Comparison of ENCODE assay signal across 17 cellular contexts in genomic region chr12:53173085-53173715, GRCh38. TPM values are rescaled to one million over a fixed set of nuclear protein-coding genes. Genes with fewer than 3 reads are reported as not detected.
A peak's percentile ranks its signal among the peaks of the same experiment; 100 is the strongest.
DNase-seq lines count a peak whose midpoint lies in the region; ATAC-seq, FAIRE-seq and TF ChIP-seq lines count a peak whose summit lies in the region.
"Had no signal": no experiment of that assay in that cellular context is flagged by ENCODE, and none has a peak within 500 bp of the region (broad histone marks: within the 10 kb centered on the region; RNA-seq: fewer than 3 reads in every experiment).

No MANE protein-coding gene starts in this region.

- H3K56ac ChIP-seq in IMR-90 (ENCODE audit: extremely low read depth, insufficient read depth, low read length), result no peak overlapping the region

- H3K4me1 ChIP-seq in IMR-90 (ENCODE audit: control insufficient read depth, insufficient read depth, low read length) (peaks cover 19% of the 10 kb centered on the region), K562 (replicated peaks in 1 of 2; ENCODE audit: control insufficient read depth in 2 of 2, insufficient read depth in 2 of 2, low read length in 2 of 2) (peaks cover 13 to 22% of the 10 kb centered on the region in 2 experiments), ovary (ENCODE audit: insufficient read depth) (peaks cover 3% of the 10 kb centered on the region)

- H3K4me3 Mint-ChIP-seq in activated naive CD4-positive, alpha-beta T cell treated with anti-CD3 and anti-CD28 coated beads for 36 hours, result no peak overlapping the region
- H3K4me3 Mint-ChIP-seq: WTC11 had no signal

- peak overlapping the region; percentile 80 for H3K4ac ChIP-seq in IMR-90 (ENCODE audit: low read depth, low read length)

- H3K27ac Mint-ChIP-seq in activated naive CD4-positive, alpha-beta T cell treated with anti-CD3 and anti-CD28 coated beads for 36 hours, result no peak overlapping the region
- H3K27ac Mint-ChIP-seq: WTC11 had no signal

- 0 out of 2 replicates have a peak overlapping the region, but pooled peaks have one; percentile 65 for H2BK20ac ChIP-seq in IMR-90 (ENCODE audit: low read depth, low read length)

- H3K4me3 ChIP-seq in IMR-90 (ENCODE audit: insufficient read depth, low read depth, low read length) (no peak overlapping the region), K562 (no peak overlapping the region), ovary (no peak overlapping the region)
- H3K4me3 ChIP-seq: heart left ventricle, right lobe of liver, suprapubic skin had no signal

- peak overlapping the region; percentile 11 for H2BK120ac ChIP-seq in IMR-90 (ENCODE audit: low read depth, low read length)

- H3K27me3 ChIP-seq in IMR-90 (ENCODE audit: control insufficient read depth, insufficient read depth, low read length), result no peaks in the 10 kb centered on the region
- no peaks in the 10 kb centered on the region for H3K27me3 ChIP-seq in K562 (ENCODE audit: control insufficient read depth in 2 of 2, insufficient read depth in 2 of 2, low read length in 2 of 2)
- no peaks in the 10 kb centered on the region for H3K27me3 ChIP-seq in ovary
- H3K27me3 ChIP-seq: heart left ventricle, right lobe of liver, suprapubic skin had no signal

- peak overlapping the region; percentile 9 for H3K9ac ChIP-seq in IMR-90 (ENCODE audit: low read depth, low read length)
- peak overlapping the region in 1 of 2 experiments; percentile 81; a peak in 2 of 4 replicates for H3K9ac ChIP-seq in K562 (ENCODE audit: insufficient read depth in 1 of 2, low read depth in 2 of 2, low read length in 2 of 2)

- TF ChIP-seq POLR2A in IMR-90 (IDR thresholded peaks at IDR 0.05; ENCODE audit: low read depth, low read length), result no peak
- no peak for TF ChIP-seq POLR2A in K562 (conservative IDR thresholded peaks at IDR 0.05)
- TF ChIP-seq POLR2A in ovary (IDR thresholded peaks at IDR 0.05), result no peak

- H3K23ac ChIP-seq in IMR-90 (ENCODE audit: low read depth, low read length), result peak overlapping the region; percentile 72

- peak overlapping the region; percentile 94 for H4K5ac ChIP-seq in IMR-90 (ENCODE audit: low read depth, low read length)

- H3K9me1 ChIP-seq in IMR-90 (ENCODE audit: insufficient read depth, low read length) (peaks cover 22% of the 10 kb centered on the region), K562 (ENCODE audit: control insufficient read depth, insufficient read depth, low read length) (no peaks in the 10 kb centered on the region)

- H3K9me3 Mint-ChIP-seq in activated naive CD4-positive, alpha-beta T cell treated with anti-CD3 and anti-CD28 coated beads for 36 hours, result no peaks in the 10 kb centered on the region
- H3K9me3 Mint-ChIP-seq: WTC11 had no signal

- H3K4me1 Mint-ChIP-seq in activated naive CD4-positive, alpha-beta T cell treated with anti-CD3 and anti-CD28 coated beads for 36 hours (ENCODE audit: low read depth), result peaks cover 3% of the 10 kb centered on the region

- H2BK15ac ChIP-seq in IMR-90 (ENCODE audit: low read depth, low read length), result no peak overlapping the region

- peaks cover 6% of the 10 kb centered on the region for H3K36me3 Mint-ChIP-seq in activated naive CD4-positive, alpha-beta T cell treated with anti-CD3 and anti-CD28 coated beads for 36 hours (ENCODE audit: low read depth)
- H3K36me3 Mint-ChIP-seq: WTC11 had no signal

- TF ChIP-seq RAD21 in IMR-90 (IDR thresholded peaks at IDR 0.05; ENCODE audit: low read length) (no peak), K562 (CRISPR knock-in tag; conservative IDR thresholded peaks at IDR 0.05 in 1 of 2, IDR thresholded peaks at IDR 0.05 in 1 of 2) (no peak)

- peaks cover 0 to 26% of the 10 kb centered on the region in 2 experiments; a peak in 2 of 4 replicates for H3K79me1 ChIP-seq in IMR-90 (ENCODE audit: low read depth in 1 of 2, low read length in 2 of 2)

- FAIRE-seq in K562 (lab: Jason Lieb, UNC), result no peak
- FAIRE-seq: HepG2 had no signal

- H4K91ac ChIP-seq in IMR-90 (ENCODE audit: insufficient read depth, low read depth, low read length), result peak overlapping the region; percentile 61

- no peaks in the 10 kb centered on the region for H3K79me2 ChIP-seq in K562 (ENCODE audit: control insufficient read depth, insufficient read depth, low read length)

- H3K4me2 ChIP-seq in IMR-90 (ENCODE audit: low read depth, low read length), result peak overlapping the region; percentile 10; the same call in 1 of the 2 replicates
- H3K4me2 ChIP-seq in K562 (ENCODE audit: insufficient read depth, low read length), result no peak overlapping the region

- H3K36me3 ChIP-seq in IMR-90 (ENCODE audit: control insufficient read depth, insufficient read depth, low read length), result peaks cover 20% of the 10 kb centered on the region
- no peaks in the 10 kb centered on the region for H3K36me3 ChIP-seq in K562 (ENCODE audit: control insufficient read depth, insufficient read depth, low read length)
- no peaks in the 10 kb centered on the region for H3K36me3 ChIP-seq in ovary
- H3K36me3 ChIP-seq: right lobe of liver had no signal

- H2AFZ ChIP-seq in IMR-90 (replicated peaks; ENCODE audit: low read length, poor library complexity), result peak overlapping the region; percentile 92
- no peak overlapping the region for H2AFZ ChIP-seq in K562 (ENCODE audit: low read depth, low read length)

- H3K9me3 ChIP-seq in IMR-90 (ENCODE audit: control insufficient read depth, insufficient read depth, low read length), result no peaks in the 10 kb centered on the region
- no peaks in the 10 kb centered on the region for H3K9me3 ChIP-seq in K562 (replicated peaks; ENCODE audit: control insufficient read depth, insufficient read depth, low read depth, low read length)
- H3K9me3 ChIP-seq in ovary, result no peaks in the 10 kb centered on the region
- H3K9me3 ChIP-seq: heart left ventricle, right lobe of liver, suprapubic skin had no signal

- in situ Hi-C loops in IMR-90 (cut with MboI; ENCODE audit: low sequenced_read_pairs) (no loop called here), K562 (cut with MboI) (no loop called here)

- no peaks in the 10 kb centered on the region for H3K27me3 Mint-ChIP-seq in activated naive CD4-positive, alpha-beta T cell treated with anti-CD3 and anti-CD28 coated beads for 36 hours (ENCODE audit: low read depth)

- CTCF ChIA-PET in IMR-90 (lab: Yijun Ruan, JAX), result interaction anchor here (1.5 kb wide), 1 partner anchor 14 kb away, joined by 6 read pairs; no protein-coding TSS in a partner anchor
- CTCF ChIA-PET in K562 (lab: Yijun Ruan, JAX; ENCODE audit: low intra/inter-chr PET ratio), result no interaction called here
- CTCF ChIA-PET in activated naive CD4-positive, alpha-beta T cell treated with anti-CD3 and anti-CD28 coated beads for 36 hours (lab: Charles Lee), result interaction anchor here (0.8 to 2.8 kb wide), 2 partner anchors 14 to 24 kb away, joined by 3 to 12 read pairs; no protein-coding TSS in a partner anchor

- H3K27ac ChIP-seq in IMR-90 (ENCODE audit: insufficient read depth, low read length) (peak overlapping the region; percentile 57), K562 (ENCODE audit: extremely low read depth, low read depth, low read length) (no peak overlapping the region), ovary (no peak overlapping the region)
- H3K27ac ChIP-seq: right lobe of liver, suprapubic skin had no signal

- no CpG with 5 or more reads among the region's 10 CpGs for WGBS in IMR-90 (ENCODE audit: extremely low coverage in 2 of 2, insufficient read length in 1 of 2), 2 experiments
- 61% methylated on average over 6 of the region's 10 CpGs for WGBS in K562 (ENCODE audit: insufficient coverage, low coverage, missing lambda C conversion rate)
- 88 to 91% (median 89%) methylated on average over 10 of the region's 10 CpGs for WGBS in ovary, 3 donors

- dilution Hi-C loops in IMR-90 (cut with HindIII; ENCODE audit: low sequenced_read_pairs, unreplicated experiment), result no loop called here

- POLR2A ChIA-PET in IMR-90 (lab: Charles Lee; ENCODE audit: unreplicated experiment) (interaction anchor here (0.6 kb wide), 1 partner anchor 12 kb away, joined by 28 read pairs; no protein-coding TSS in a partner anchor), K562 (lab: Yijun Ruan, JAX) (interaction anchor here (3.6 kb wide), 1 partner anchor 13 kb away, joined by 15 read pairs; no protein-coding TSS in a partner anchor)

- DNase-seq in AG20443 (ENCODE audit: low spot score) (peak; percentile 70), IMR-90 (peak; percentile 53), K562 (ENCODE audit: extremely low read depth in 1 of 4, low spot score in 3 of 4) (peak in 1 of 4 experiments; percentile 5), kidney tubule cell (ENCODE audit: low spot score) (peak; percentile 21), ovary (no peak), NCI-H2196 treated with DMSO at 0.1 percent for 48 hours (lab: John Stamatoyannopoulos, UW; ENCODE audit: unreplicated experiment) (no peak), dermis blood vessel endothelial cell (no peak)
- DNase-seq in activated naive CD4-positive, alpha-beta T cell treated with anti-CD3 and anti-CD28 coated beads for 36 hours, result no peak
- DNase-seq: activated effector memory CD4-positive, alpha-beta T cell treated with anti-CD3 and anti-CD28 coated beads, Interleukin-2, amount 50 U/mL, for 16 hours; cortex of kidney; erythroblast; heart left ventricle; T-helper 1 cell had no signal

- H2BK5ac ChIP-seq in IMR-90 (ENCODE audit: low read depth, low read length, poor library complexity, severe bottlenecking), result peak overlapping the region; percentile 92

- H4K20me1 ChIP-seq in IMR-90 (ENCODE audit: insufficient read depth, low read length) (no peaks in the 10 kb centered on the region), K562 (replicated peaks; ENCODE audit: control insufficient read depth, insufficient read depth, low read length) (no peaks in the 10 kb centered on the region)

- H3K14ac ChIP-seq in IMR-90 (replicated peaks; ENCODE audit: low read depth, low read length), result peak overlapping the region; percentile 87

- peak overlapping the region; percentile 60 for H2AK9ac ChIP-seq in IMR-90 (replicated peaks; ENCODE audit: low read depth, low read length, poor library complexity)

- intact Hi-C loops in IMR-90 (cut with micrococcal nuclease), result no loop called here
- intact Hi-C loops in K562 (cut with micrococcal nuclease), result no loop called here
- intact Hi-C loops in activated naive CD4-positive, alpha-beta T cell treated with anti-CD3 and anti-CD28 coated beads for 36 hours (cut with micrococcal nuclease), result no loop called here
- intact Hi-C loops in ovary (cut with DNase I), result no loop called here

- peak overlapping the region; percentile 15; the same call in 1 of the 2 replicates for H2AK5ac ChIP-seq in IMR-90 (ENCODE audit: low read depth, low read length)

- peak overlapping the region; percentile 62 to 81; a peak in 2 of 4 replicates for H4K8ac ChIP-seq in IMR-90 (ENCODE audit: low read depth in 2 of 2, low read length in 2 of 2)

- H3K18ac ChIP-seq in IMR-90 (ENCODE audit: low read depth, low read length), result peak overlapping the region; percentile 81; the same call in 1 of the 2 replicates

- ATAC-seq in IMR-90 (ENCODE audit: low read depth) (peak; percentile 50), K562 (no peak; the same call in 1 of the 3 replicates)
- ATAC-seq: heart left ventricle, HepG2, right lobe of liver, WTC11 had no signal

- no peak for TF ChIP-seq CTCF in IMR-90 (conservative IDR thresholded peaks at IDR 0.05; ENCODE audit: low read depth, low read length)
- no peak for TF ChIP-seq CTCF in K562 (IDR thresholded peaks at IDR 0.05 in 2 of 3, conservative IDR thresholded peaks at IDR 0.05 in 1 of 3; ENCODE audit: insufficient read depth in 2 of 3, low read depth in 1 of 3, low read length in 3 of 3)
- no peak for TF ChIP-seq CTCF in ovary (IDR thresholded peaks at IDR 0.05)

- no TSS peak for BruUV-seq in IMR-90 (replicated peaks; lab: Mats Ljungman, UMichigan)
- BruUV-seq in K562 (replicated peaks; lab: Mats Ljungman, UMichigan), result no TSS peak

- TF ChIP-seq EP300 in K562 (IDR thresholded peaks at IDR 0.05; ENCODE audit: low read length), result no peak
- no peak for TF ChIP-seq EP300 in ovary (IDR thresholded peaks at IDR 0.05)

RNA-seq across cellular contexts. Expression of gene ZNF740, which starts 7.3 kb away (rescaled TPM):
- total RNA-seq in IMR-90 (2012; rRNA removed) (11.7 and 13.1 TPM in 2 replicates), K562 (2014; rRNA removed) (15.1 and 16.1 TPM in 2 replicates), K562 (2014; rRNA removed; fragmentation: Illumina TruSeq; extraction: Trizol) (18.6 and 19.9 TPM in 2 replicates), K562 (2015; rRNA removed; fragmentation: Illumina TruSeq; extraction: Trizol) (13.3 and 13.6 TPM in 2 replicates), K562 (2021) (39.6 and 46.4 TPM in 2 replicates), ovary (10 to 100 TPM in 6 of 7 donors, 1 to 10 TPM in 1; 9.7 to 56.9 (median 46.4) TPM), dermis blood vessel endothelial cell (13.0 and 14.5 TPM in 2 replicates)
- polyA plus RNA-seq in IMR-90 (2012; rRNA removed) (7.0 and 14.0 TPM in 2 replicates), K562 (2011; rRNA removed) (33.1 and 34.9 TPM in 2 replicates), K562 (2014; fragmentation: Illumina TruSeq; extraction: Trizol) (19.2 and 21.0 TPM in 2 replicates), K562 (2014; fragmentation: Nextera tagmentation; extraction: Ambion mirVana) (1 to 10 TPM in 1 of 2 experiments, under 1 TPM in 1; 0.57 to 1.4 TPM), K562 (2014; rRNA removed) (20.6 and 22.1 TPM in 2 replicates), ovary (10 to 100 TPM; 14.6 to 23.6 TPM)
- polyA plus RNA-seq in IMR-90 (2012; cell fraction: cytosol; rRNA removed), result 3.0 and 3.9 TPM in 2 replicates
- 13.8 and 55.4 TPM in 2 replicates for polyA plus RNA-seq in IMR-90 (2012; cell fraction: nucleus; rRNA removed; ENCODE audit: low replicate concordance)
- total RNA-seq in K562 (2011; cell fraction: chromatin; rRNA removed; ENCODE audit: low replicate concordance), result 77.6 and 121 TPM in 2 replicates
- total RNA-seq in K562 (2011; cell fraction: nucleolus; rRNA removed), result 62.2 and 65.9 TPM in 2 replicates
- total RNA-seq in K562 (2011; cell fraction: nucleoplasm; rRNA removed), result 76.6 and 88.8 TPM in 2 replicates
- polyA plus RNA-seq in K562 (2011; cell fraction: cytosol; rRNA removed), result 9.6 and 17.0 TPM in 2 replicates
- polyA plus RNA-seq in K562 (2011; cell fraction: nucleus; rRNA removed), result 89.9 and 103 TPM in 2 replicates
- polyA plus RNA-seq in K562 (2012), result 12.8 and 21.6 TPM in 2 replicates
- 32.3 and 37.3 TPM in 2 replicates for polyA minus RNA-seq in K562 (2011; rRNA and poly(A)+ RNA removed)
- 8.2 and 9.2 TPM in 2 replicates for polyA minus RNA-seq in K562 (2011; cell fraction: cytosol; rRNA and poly(A)+ RNA removed)
- polyA minus RNA-seq in K562 (2011; cell fraction: nucleus; rRNA and poly(A)+ RNA removed), result 45.2 and 63.6 TPM in 2 replicates
- 10 to 100 TPM; 40.4 to 42.0 TPM for total RNA-seq in activated naive CD4-positive, alpha-beta T cell treated with anti-CD3 and anti-CD28 coated beads for 36 hours

RNA-seq across cellular contexts. Expression of gene CSAD, which starts 7.5 kb away (rescaled TPM):
- total RNA-seq in IMR-90 (2012; rRNA removed), result 5.0 and 5.4 TPM in 2 replicates
- polyA plus RNA-seq in IMR-90 (2012; rRNA removed), result 39.8 and 45.6 TPM in 2 replicates
- 8.8 and 9.9 TPM in 2 replicates for polyA plus RNA-seq in IMR-90 (2012; cell fraction: cytosol; rRNA removed)
- 572 and 670 TPM in 2 replicates for polyA plus RNA-seq in IMR-90 (2012; cell fraction: nucleus; rRNA removed; ENCODE audit: low replicate concordance)
- 97.5 and 106 TPM in 2 replicates for total RNA-seq in K562 (2011; cell fraction: chromatin; rRNA removed; ENCODE audit: low replicate concordance)
- 53.5 and 54.7 TPM in 2 replicates for total RNA-seq in K562 (2011; cell fraction: nucleolus; rRNA removed)
- 60.6 and 65.8 TPM in 2 replicates for total RNA-seq in K562 (2011; cell fraction: nucleoplasm; rRNA removed)
- total RNA-seq in K562 (2014; rRNA removed), result 8.1 and 8.5 TPM in 2 replicates
- total RNA-seq in K562 (2014; rRNA removed; fragmentation: Illumina TruSeq; extraction: Trizol), result 5.7 and 8.1 TPM in 2 replicates
- 6.7 and 7.0 TPM in 2 replicates for total RNA-seq in K562 (2015; rRNA removed; fragmentation: Illumina TruSeq; extraction: Trizol)
- 10.3 and 10.9 TPM in 2 replicates for total RNA-seq in K562 (2021)
- 19.6 and 26.6 TPM in 2 replicates for polyA plus RNA-seq in K562 (2011; rRNA removed)
- 5.5 and 11.5 TPM in 2 replicates for polyA plus RNA-seq in K562 (2011; cell fraction: cytosol; rRNA removed)
- polyA plus RNA-seq in K562 (2011; cell fraction: nucleus; rRNA removed), result 109 and 129 TPM in 2 replicates
- 7.6 and 29.6 TPM in 2 replicates for polyA plus RNA-seq in K562 (2012)
- 11.1 and 16.8 TPM in 2 replicates for polyA plus RNA-seq in K562 (2014; fragmentation: Illumina TruSeq; extraction: Trizol)
- 1 to 10 TPM; 1.8 to 2.4 TPM for polyA plus RNA-seq in K562 (2014; fragmentation: Nextera tagmentation; extraction: Ambion mirVana)
- polyA plus RNA-seq in K562 (2014; rRNA removed), result 17.1 TPM in 2 replicates
- 6.1 and 7.9 TPM in 2 replicates for polyA minus RNA-seq in K562 (2011; rRNA and poly(A)+ RNA removed)
- polyA minus RNA-seq in K562 (2011; cell fraction: cytosol; rRNA and poly(A)+ RNA removed), result 6.1 TPM in 1 of 2 replicates, not detected in the other
- 14.8 and 19.5 TPM in 2 replicates for polyA minus RNA-seq in K562 (2011; cell fraction: nucleus; rRNA and poly(A)+ RNA removed)
- 10 to 100 TPM; 31.5 to 32.3 TPM for total RNA-seq in activated naive CD4-positive, alpha-beta T cell treated with anti-CD3 and anti-CD28 coated beads for 36 hours
- total RNA-seq in ovary, result 10 to 100 TPM; 24.4 to 36.0 (median 28.0) TPM
- 10 to 100 TPM; 19.8 to 29.5 TPM for polyA plus RNA-seq in ovary
- total RNA-seq in dermis blood vessel endothelial cell, result 2.9 and 6.5 TPM in 2 replicates

RNA-seq across cellular contexts. Expression of gene ITGB7, which starts 33.9 kb away (rescaled TPM):
- under 0.01 and 0.18 TPM in 2 replicates for total RNA-seq in IMR-90 (2012; rRNA removed)
- polyA plus RNA-seq in IMR-90 (2012; rRNA removed), result 0.44 and 0.60 TPM in 2 replicates
- 0.11 and 0.23 TPM in 2 replicates for polyA plus RNA-seq in IMR-90 (2012; cell fraction: cytosol; rRNA removed)
- polyA plus RNA-seq in IMR-90 (2012; cell fraction: nucleus; rRNA removed; ENCODE audit: low replicate concordance), result 2.5 and 4.3 TPM in 2 replicates
- total RNA-seq in K562 (2011; cell fraction: chromatin; rRNA removed; ENCODE audit: low replicate concordance), result 1.7 and 4.1 TPM in 2 replicates
- 3.6 and 8.2 TPM in 2 replicates for total RNA-seq in K562 (2011; cell fraction: nucleolus; rRNA removed)
- 2.3 and 2.7 TPM in 2 replicates for total RNA-seq in K562 (2011; cell fraction: nucleoplasm; rRNA removed)
- total RNA-seq in K562 (2014; rRNA removed), result 1.3 and 1.9 TPM in 2 replicates
- total RNA-seq in K562 (2014; rRNA removed; fragmentation: Illumina TruSeq; extraction: Trizol), result 0.41 and 0.55 TPM in 2 replicates
- 0.54 and 0.64 TPM in 2 replicates for total RNA-seq in K562 (2015; rRNA removed; fragmentation: Illumina TruSeq; extraction: Trizol)
- total RNA-seq in K562 (2021), result 2.0 and 3.5 TPM in 2 replicates
- 0.98 and 1.5 TPM in 2 replicates for polyA plus RNA-seq in K562 (2011; rRNA removed)
- 1.2 and 2.2 TPM in 2 replicates for polyA plus RNA-seq in K562 (2011; cell fraction: cytosol; rRNA removed)
- 3.1 and 4.5 TPM in 2 replicates for polyA plus RNA-seq in K562 (2011; cell fraction: nucleus; rRNA removed)
- 0.82 and 1.4 TPM in 2 replicates for polyA plus RNA-seq in K562 (2012)
- 0.57 and 0.67 TPM in 2 replicates for polyA plus RNA-seq in K562 (2014; fragmentation: Illumina TruSeq; extraction: Trizol)
- polyA plus RNA-seq in K562 (2014; fragmentation: Nextera tagmentation; extraction: Ambion mirVana), result under 1 TPM; 0.06 to 0.10 TPM
- polyA plus RNA-seq in K562 (2014; rRNA removed), result 1.2 and 1.9 TPM in 2 replicates
- 1.2 and 1.3 TPM in 2 replicates for polyA minus RNA-seq in K562 (2011; rRNA and poly(A)+ RNA removed)
- 0.95 and 2.7 TPM in 2 replicates for polyA minus RNA-seq in K562 (2011; cell fraction: cytosol; rRNA and poly(A)+ RNA removed)
- 0.89 and 1.2 TPM in 2 replicates for polyA minus RNA-seq in K562 (2011; cell fraction: nucleus; rRNA and poly(A)+ RNA removed)
- 10 to 100 TPM; 32.3 to 32.5 TPM for total RNA-seq in activated naive CD4-positive, alpha-beta T cell treated with anti-CD3 and anti-CD28 coated beads for 36 hours
- 1 to 10 TPM in 6 of 7 donors, under 1 TPM in 1; 0.96 to 2.9 (median 1.7) TPM for total RNA-seq in ovary
- polyA plus RNA-seq in ovary, result 1 to 10 TPM in 1 of 2 donors, under 1 TPM in 1; 0.45 to 3.1 TPM
- 0.19 and 0.34 TPM in 2 replicates for total RNA-seq in dermis blood vessel endothelial cell

RNA-seq across cellular contexts. Expression of gene RARG, which starts 58.8 kb away (rescaled TPM):
- 7.5 and 7.9 TPM in 2 replicates for total RNA-seq in IMR-90 (2012; rRNA removed)
- 28.6 and 30.9 TPM in 2 replicates for polyA plus RNA-seq in IMR-90 (2012; rRNA removed)
- 19.9 and 30.7 TPM in 2 replicates for polyA plus RNA-seq in IMR-90 (2012; cell fraction: cytosol; rRNA removed)
- polyA plus RNA-seq in IMR-90 (2012; cell fraction: nucleus; rRNA removed; ENCODE audit: low replicate concordance), result 50.8 and 62.0 TPM in 2 replicates
- 6.1 and 17.7 TPM in 2 replicates for total RNA-seq in K562 (2011; cell fraction: chromatin; rRNA removed; ENCODE audit: low replicate concordance)
- 8.7 and 10.3 TPM in 2 replicates for total RNA-seq in K562 (2011; cell fraction: nucleolus; rRNA removed)
- 5.0 and 7.3 TPM in 2 replicates for total RNA-seq in K562 (2011; cell fraction: nucleoplasm; rRNA removed)
- total RNA-seq in K562 (2014; rRNA removed), result 1.9 and 3.3 TPM in 2 replicates
- 1.8 and 3.1 TPM in 2 replicates for total RNA-seq in K562 (2014; rRNA removed; fragmentation: Illumina TruSeq; extraction: Trizol)
- total RNA-seq in K562 (2015; rRNA removed; fragmentation: Illumina TruSeq; extraction: Trizol), result 3.8 and 4.7 TPM in 2 replicates
- 7.6 and 9.4 TPM in 2 replicates for total RNA-seq in K562 (2021)
- 4.1 and 4.7 TPM in 2 replicates for polyA plus RNA-seq in K562 (2011; rRNA removed)
- 4.7 and 7.6 TPM in 2 replicates for polyA plus RNA-seq in K562 (2011; cell fraction: cytosol; rRNA removed)
- polyA plus RNA-seq in K562 (2011; cell fraction: nucleus; rRNA removed), result 10.9 and 15.3 TPM in 2 replicates
- polyA plus RNA-seq in K562 (2012), result 3.6 and 5.4 TPM in 2 replicates
- polyA plus RNA-seq in K562 (2014; fragmentation: Illumina TruSeq; extraction: Trizol), result 6.0 and 7.8 TPM in 2 replicates
- under 1 TPM; 0.18 to 0.36 TPM for polyA plus RNA-seq in K562 (2014; fragmentation: Nextera tagmentation; extraction: Ambion mirVana)
- polyA plus RNA-seq in K562 (2014; rRNA removed), result 4.9 and 6.5 TPM in 2 replicates
- polyA minus RNA-seq in K562 (2011; rRNA and poly(A)+ RNA removed), result 4.7 and 5.7 TPM in 2 replicates
- polyA minus RNA-seq in K562 (2011; cell fraction: cytosol; rRNA and poly(A)+ RNA removed), result 5.7 and 9.6 TPM in 2 replicates
- polyA minus RNA-seq in K562 (2011; cell fraction: nucleus; rRNA and poly(A)+ RNA removed), result 3.6 and 7.6 TPM in 2 replicates
- total RNA-seq in activated naive CD4-positive, alpha-beta T cell treated with anti-CD3 and anti-CD28 coated beads for 36 hours, result 1 to 10 TPM; 4.0 to 4.6 TPM
- total RNA-seq in ovary, result 10 to 100 TPM in 6 of 7 donors, 1 to 10 TPM in 1; 8.7 to 37.0 (median 31.7) TPM
- 10 to 100 TPM; 18.8 to 22.0 TPM for polyA plus RNA-seq in ovary
- total RNA-seq in dermis blood vessel endothelial cell, result 11.7 and 17.7 TPM in 2 replicates

Comparison
In these comparisons a context has a peak if more than half of its experiments do, and no peak if none do; other contexts are left out.
1. DNase-seq: peak in AG20443 (single experiment), IMR-90 (single experiment) and kidney tubule cell (single experiment); none in activated naive CD4-positive, alpha-beta T cell treated with anti-CD3 and anti-CD28 coated beads for 36 hours (single experiment), ovary (0 of 5), NCI-H2196 treated with DMSO at 0.1 percent for 48 hours (single experiment) and dermis blood vessel endothelial cell (single experiment).